ENCODE assay signal across 29 cellular contexts in genomic region chr14:100201701-100202100, GRCh38. TPM values are rescaled to one million over a fixed set of nuclear protein-coding genes. Genes with fewer than 3 reads are reported as not detected.
"Had no signal": no experiment of that assay in that cellular context is flagged by ENCODE, and none has a peak within 500 bp of the region (broad histone marks: within the 10 kb centered on the region; RNA-seq: fewer than 3 reads in every experiment).

No MANE protein-coding gene starts in this region.

- H3K4me3 ChIP-seq: adrenal gland, ascending aorta, lower lobe of right lung, sigmoid colon, smooth muscle cell, testis had no signal

- H3K36me3 ChIP-seq: adrenal gland, ascending aorta, brain microvascular endothelial cell, lower lobe of right lung, sigmoid colon had no signal

- H3K27me3 Mint-ChIP-seq: activated naive CD8-positive, alpha-beta T cell; naive B cell; stimulated activated naive B cell treated with anti-CD40 and anti-IgM and Interleukin-4, amounts not matched to agents 10 μg/mL and 1 μg/mL and 100 μg/mL, for 72 hours; type B pancreatic cell had no signal

- H3K4me1 ChIP-seq: ascending aorta, sigmoid colon, testis had no signal

- H3K36me3 Mint-ChIP-seq: naive B cell; stimulated activated naive B cell treated with anti-CD40 and anti-IgM and Interleukin-4, amounts not matched to agents 10 μg/mL and 1 μg/mL and 100 μg/mL, for 72 hours; WTC11 had no signal

- H3K27ac ChIP-seq: adrenal gland, ascending aorta, brain microvascular endothelial cell, foreskin keratinocyte, lower lobe of right lung, sigmoid colon, testis had no signal

- H3K4me1 Mint-ChIP-seq: naive B cell; stimulated activated naive B cell treated with anti-CD40 and anti-IgM and Interleukin-4, amounts not matched to agents 10 μg/mL and 1 μg/mL and 100 μg/mL, for 72 hours had no signal

- H3K4me3 Mint-ChIP-seq: activated naive CD8-positive, alpha-beta T cell; activated T-cell treated with anti-CD3 and anti-CD28 coated beads, Interleukin-2, amount 50 U/mL, for 4 hours; naive B cell; stimulated activated naive B cell treated with anti-CD40 and anti-IgM and Interleukin-4, amounts not matched to agents 10 μg/mL and 1 μg/mL and 100 μg/mL, for 72 hours; type B pancreatic cell; WTC11 had no signal

- DNase-seq: activated CD8-positive, alpha-beta memory T cell treated with anti-CD3 and anti-CD28 coated beads for 24 hours; activated CD8-positive, alpha-beta memory T cell treated with anti-CD3 and anti-CD28 coated beads, Interleukin-2, amount 50 U/mL, for 4 hours; activated naive CD4-positive, alpha-beta T cell; activated T-cell treated with anti-CD3 and anti-CD28 coated beads, Interleukin-2, amount 50 U/mL, for 4 hours; adrenal gland; brain microvascular endothelial cell; caudate nucleus; dermis blood vessel endothelial cell; effector CD8-positive, alpha-beta T cell; erythroblast; foreskin keratinocyte; lower lobe of right lung; mesendoderm; naive B cell; occipital lobe; sigmoid colon; stimulated activated CD4-positive, alpha-beta T cell treated with anti-CD3 and anti-CD28 coated beads, Interleukin-15, amount 100 ng/mL, for 24 hours; stimulated activated CD4-positive, alpha-beta T cell treated with anti-CD3 and anti-CD28 coated beads, Interleukin-2, amount 100 ng/mL, for 48 hours; stimulated activated CD8-positive, alpha-beta memory T cell treated with anti-CD3 and anti-CD28 coated beads, Interleukin-4, amount 100 ng/mL, for 48 hours; stimulated activated naive B cell treated with anti-CD40 and anti-IgM and Interleukin-4, amounts not matched to agents 10 μg/mL and 1 μg/mL and 100 μg/mL, for 72 hours; T-helper 9 cell; testis had no signal

- H3K9me3 Mint-ChIP-seq: activated T-cell treated with anti-CD3 and anti-CD28 coated beads, Interleukin-2, amount 50 U/mL, for 4 hours; activated T-helper 2 cell treated with anti-CD3 and anti-CD28 coated beads, Interferon-gamma antibody, Interleukin-2, Interleukin-4, amounts not matched to agents 10 μg/mL and 5 μg/mL and 100 μg/mL, durations not matched to agents 14 hours and 24 hours and 36 hours; naive B cell; stimulated activated naive B cell treated with anti-CD40 and anti-IgM and Interleukin-4, amounts not matched to agents 10 μg/mL and 1 μg/mL and 100 μg/mL, for 72 hours; type B pancreatic cell; WTC11 had no signal

- H3K9me3 ChIP-seq: adrenal gland, ascending aorta, lower lobe of right lung, sigmoid colon, testis had no signal

- H3K27me3 ChIP-seq: adrenal gland, ascending aorta, brain microvascular endothelial cell, foreskin keratinocyte, sigmoid colon, testis had no signal

- H3K27ac Mint-ChIP-seq: activated naive CD8-positive, alpha-beta T cell; activated T-helper 2 cell treated with anti-CD3 and anti-CD28 coated beads, Interferon-gamma antibody, Interleukin-2, Interleukin-4, amounts not matched to agents 10 μg/mL and 5 μg/mL and 100 μg/mL, durations not matched to agents 14 hours and 24 hours and 36 hours; stimulated activated naive B cell treated with anti-CD40 and anti-IgM and Interleukin-4, amounts not matched to agents 10 μg/mL and 1 μg/mL and 100 μg/mL, for 72 hours; type B pancreatic cell; WTC11 had no signal

RNA-seq across cellular contexts. Expression of gene DEGS2, which starts 42.3 kb away (rescaled TPM):
- total RNA-seq: glomerular endothelial cell had no signal
